ENCODE assay signal across 8 cellular contexts in the genomic region with DNA sequence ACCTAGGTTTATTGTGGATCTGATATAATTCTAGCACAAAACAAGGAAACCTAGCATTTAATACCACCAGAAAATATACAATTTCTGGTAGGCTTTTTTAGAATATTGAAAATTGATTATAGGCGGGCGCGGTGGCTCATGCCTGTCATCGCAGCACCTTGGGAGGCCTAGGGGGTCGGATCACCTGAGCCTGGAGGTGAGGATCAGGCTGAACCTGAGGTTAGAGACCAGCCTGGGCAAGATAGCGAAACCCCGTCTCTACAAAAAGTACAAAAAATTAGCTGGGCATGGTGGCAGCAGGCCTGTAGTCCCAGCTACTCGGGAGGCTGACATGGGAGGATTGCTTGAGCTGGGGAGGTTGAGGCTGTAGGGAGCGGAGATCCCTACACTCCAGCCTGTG. TPM values are rescaled to one million over a fixed set of nuclear protein-coding genes. Genes with fewer than 3 reads are reported as not detected.
DNase-seq lines count a peak whose midpoint lies in the region; ATAC-seq and TF ChIP-seq lines count a peak whose summit lies in the region.

No MANE protein-coding gene starts in this region.

- peak overlapping the region; percentile 77 for H3K4me2 ChIP-seq in OCI-LY3 (ENCODE audit: low read length)

- peaks cover 5 to 16% of the 10 kb centered on the region in 2 donors for H3K36me3 Mint-ChIP-seq in CD4-positive, alpha-beta memory T cell
- H3K36me3 Mint-ChIP-seq in endothelial cell (ENCODE audit: low read depth, unreplicated experiment) = peaks cover 4% of the 10 kb centered on the region

- POLR2A ChIA-PET in CD4-positive, alpha-beta memory T cell (lab: Charles Lee; ENCODE audit: partially characterized antibody) = interaction anchor here (0.7 to 0.9 kb wide), 2 partner anchors 47 to 1184 kb away, joined by 3 to 7 read pairs; no protein-coding TSS in a partner anchor

- peak overlapping the region; percentile 92 to 99 (median 96) for H3K4me3 Mint-ChIP-seq in CD4-positive, alpha-beta memory T cell
- peak overlapping the region; percentile 97 for H3K4me3 Mint-ChIP-seq in endothelial cell (ENCODE audit: unreplicated experiment)

- peak overlapping the region; percentile 64 to 95 for H3K4me3 ChIP-seq in CD4-positive, alpha-beta memory T cell (ENCODE audit: low read length in 2 of 2)
- H3K4me3 ChIP-seq in OCI-LY3 (ENCODE audit: low read length) = peak overlapping the region; percentile 96
- peak overlapping the region; percentile 93 to 95 for H3K4me3 ChIP-seq in neutrophil (ENCODE audit: low read depth in 1 of 2, low read length in 1 of 2)

- peaks cover 33% of the 10 kb centered on the region for H4K20me1 ChIP-seq in OCI-LY3 (ENCODE audit: insufficient read depth, low read length)

- peak overlapping the region; percentile 83 for H3K27ac ChIP-seq in CD4-positive, alpha-beta memory T cell (ENCODE audit: low read depth, low read length)
- H3K27ac ChIP-seq in OCI-LY3 (ENCODE audit: low read length) (peak overlapping the region; percentile 78), neutrophil (peak overlapping the region; percentile 99)

- peaks cover 0 to 4% of the 10 kb centered on the region in 2 donors for H3K27me3 Mint-ChIP-seq in CD4-positive, alpha-beta memory T cell
- peaks cover 14% of the 10 kb centered on the region for H3K27me3 Mint-ChIP-seq in endothelial cell (ENCODE audit: unreplicated experiment)

- intact Hi-C loops in CD4-positive, alpha-beta memory T cell (cut with micrococcal nuclease) = loop anchor here (10.0 kb wide), 1 partner anchor 1003 kb away; no protein-coding TSS in a partner anchor

- H3K9me3 ChIP-seq in CD4-positive, alpha-beta memory T cell (ENCODE audit: control insufficient read depth in 1 of 2, low read length in 2 of 2) = no peaks in the 10 kb centered on the region
- H3K9me3 ChIP-seq in OCI-LY3 (ENCODE audit: insufficient read depth, low read length) (no peaks in the 10 kb centered on the region), neutrophil (no peaks in the 10 kb centered on the region)

- H3K27ac Mint-ChIP-seq in CD4-positive, alpha-beta memory T cell = peak overlapping the region; percentile 98 to 99 (median 99)
- peak overlapping the region; percentile 98 for H3K27ac Mint-ChIP-seq in endothelial cell (ENCODE audit: unreplicated experiment)

- peak overlapping the region; percentile 98 for H2AFZ ChIP-seq in OCI-LY3 (ENCODE audit: low read depth, low read length)

- CTCF ChIA-PET in CD4-positive, alpha-beta memory T cell (lab: Charles Lee; ENCODE audit: partially characterized antibody) = no interaction called here

- peaks cover 0 to 5% (median 0%) of the 10 kb centered on the region in 8 donors for H3K9me3 Mint-ChIP-seq in CD4-positive, alpha-beta memory T cell
- no peaks in the 10 kb centered on the region for H3K9me3 Mint-ChIP-seq in endothelial cell (ENCODE audit: unreplicated experiment)

- no peaks in the 10 kb centered on the region for H3K27me3 ChIP-seq in CD4-positive, alpha-beta memory T cell (ENCODE audit: insufficient read depth, low read length)
- H3K27me3 ChIP-seq in OCI-LY3 (ENCODE audit: low read depth, low read length) (no peaks in the 10 kb centered on the region), neutrophil (no peaks in the 10 kb centered on the region)

- TF ChIP-seq CTCF in OCI-LY3 (IDR thresholded peaks at IDR 0.05; ENCODE audit: low read depth, low read length) = no peak
- no peak for TF ChIP-seq CTCF in endothelial cell (IDR thresholded peaks at IDR 0.05; ENCODE audit: unreplicated experiment)
- no peak for TF ChIP-seq CTCF in neutrophil (IDR thresholded peaks at IDR 0.05)

- no peak for DNase-seq in CD4-positive, alpha-beta memory T cell
- no peak for DNase-seq in endothelial cell (ENCODE audit: low spot score)
- no peak for DNase-seq in NOMO-1 treated with dmso at 0.1 percent for 144 hours (lab: John Stamatoyannopoulos, UW; ENCODE audit: unreplicated experiment)
- DNase-seq in stimulated activated CD4-positive, alpha-beta T cell treated with anti-CD3 and anti-CD28 coated beads, Interleukin-4, amount 100 ng/mL, for 4 hours = no peak
- no peak for DNase-seq in SKM-1 (lab: John Stamatoyannopoulos, UW; ENCODE audit: unreplicated experiment)

- peaks cover 37% of the 10 kb centered on the region for H3K4me1 ChIP-seq in CD4-positive, alpha-beta memory T cell (ENCODE audit: insufficient read depth, low read length)
- H3K4me1 ChIP-seq in OCI-LY3 (ENCODE audit: low read length) = peaks cover 24% of the 10 kb centered on the region
- H3K4me1 ChIP-seq in neutrophil (ENCODE audit: control insufficient read depth in 1 of 2, insufficient read depth in 1 of 2, low read depth in 1 of 2, low read length in 1 of 2) = peaks cover 74 to 75% of the 10 kb centered on the region in 2 experiments

- H3K36me3 ChIP-seq in CD4-positive, alpha-beta memory T cell (ENCODE audit: insufficient read depth, low read length) = no peaks in the 10 kb centered on the region
- H3K36me3 ChIP-seq in OCI-LY3 (replicated peaks; ENCODE audit: low read depth, low read length) (no peaks in the 10 kb centered on the region), neutrophil (no peaks in the 10 kb centered on the region)

- H3K4me1 Mint-ChIP-seq in CD4-positive, alpha-beta memory T cell = peaks cover 22 to 47% (median 33%) of the 10 kb centered on the region in 4 donors
- H3K4me1 Mint-ChIP-seq in endothelial cell (ENCODE audit: unreplicated experiment) = peaks cover 21% of the 10 kb centered on the region

- ATAC-seq in GM21825 (IDR thresholded peaks at IDR 0.05; ENCODE audit: unreplicated experiment) = no peak

- peak overlapping the region; percentile 94 for H3K9ac ChIP-seq in OCI-LY3 (ENCODE audit: low read length)

- peaks cover 52% of the 10 kb centered on the region for H3K79me2 ChIP-seq in OCI-LY3 (ENCODE audit: low read length)

RNA-seq across cellular contexts. Expression of a gene that starts 0.9 kb away (rescaled TPM):
- total RNA-seq in CD4-positive, alpha-beta memory T cell = 10 to 100 TPM; 44.6 to 45.1 TPM
- 10 to 100 TPM; 38.4 to 43.7 TPM for polyA plus RNA-seq in CD4-positive, alpha-beta memory T cell
- total RNA-seq in endothelial cell (ENCODE audit: unreplicated experiment) = 64.9 TPM
